18 cellular contexts compared by ENCODE assay signal in the genomic region with DNA sequence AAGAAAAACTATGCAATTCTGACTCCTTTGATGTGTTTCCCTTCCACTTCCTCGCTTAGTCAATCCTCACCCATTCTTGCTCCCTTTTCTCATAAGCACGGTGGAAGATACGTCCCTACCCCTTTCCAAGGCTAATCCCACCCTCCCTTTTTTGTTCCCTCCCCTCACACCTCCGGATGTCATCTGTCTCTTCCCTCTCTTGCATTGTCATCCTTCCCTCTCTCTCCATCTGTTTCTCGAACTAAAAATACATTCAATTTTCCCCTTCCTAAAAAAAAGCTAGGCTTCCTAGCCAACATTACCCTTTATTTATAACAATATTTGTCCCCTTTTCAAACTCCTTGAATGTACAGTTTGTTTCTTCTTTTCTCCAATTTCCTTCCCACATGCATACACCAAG.
"Had no signal": no experiment of that assay in that cellular context is flagged by ENCODE, and none has a peak within 500 bp of the region (broad histone marks: within the 10 kb centered on the region; RNA-seq: fewer than 3 reads in every experiment).

No MANE protein-coding gene starts in this region.

- H3K27me3 Mint-ChIP-seq: naive B cell; stimulated activated naive B cell treated with anti-CD40 and anti-IgM and Interleukin-4, amounts not matched to agents 10 μg/mL and 1 μg/mL and 100 μg/mL, for 72 hours had no signal

- H3K36me3 ChIP-seq: adrenal gland, colonic mucosa, esophagus muscularis mucosa, left ventricle myocardium inferior, tibial nerve, uterus had no signal

- H3K27ac Mint-ChIP-seq: activated B cell treated with CpG ODN at 0.5 μM for 24 hours; activated CD4-positive, alpha-beta T cell treated with anti-CD3 and anti-CD28 coated beads, Interleukin-2, amount 10 ng/mL, durations not matched to agents 24 days and 14 days; activated T-cell treated with anti-CD3 and anti-CD28 coated beads, Interleukin-2, amount 50 U/mL, for 72 hours; stimulated activated naive B cell treated with anti-CD40 and anti-IgM and Interleukin-4, amounts not matched to agents 10 μg/mL and 1 μg/mL and 100 μg/mL, for 72 hours; T-helper 2 cell treated with Interferon-gamma antibody and Interleukin-4, amounts not matched to agents 5 μg/mL and 100 μg/mL, for 36 hours had no signal

- H3K4me3 Mint-ChIP-seq: activated B cell treated with CpG ODN at 0.5 μM for 24 hours; activated CD4-positive, alpha-beta T cell treated with anti-CD3 and anti-CD28 coated beads, Interleukin-2, amount 10 ng/mL, durations not matched to agents 24 days and 14 days; activated T-cell treated with anti-CD3 and anti-CD28 coated beads, Interleukin-2, amount 50 U/mL, for 72 hours; naive B cell; stimulated activated naive B cell treated with anti-CD40 and anti-IgM and Interleukin-4, amounts not matched to agents 10 μg/mL and 1 μg/mL and 100 μg/mL, for 72 hours; T-helper 2 cell treated with Interferon-gamma antibody and Interleukin-4, amounts not matched to agents 5 μg/mL and 100 μg/mL, for 36 hours had no signal

- H3K4me3 ChIP-seq: adrenal gland, colonic mucosa, esophagus muscularis mucosa, left ventricle myocardium inferior, tibial nerve, uterus had no signal

- H3K4me1 ChIP-seq: adrenal gland, colonic mucosa, esophagus muscularis mucosa, left ventricle myocardium inferior, uterus had no signal

- H3K9me3 Mint-ChIP-seq: activated B cell treated with CpG ODN at 0.5 μM for 24 hours had no signal

- DNase-seq: activated B cell treated with CpG ODN at 0.5 μM for 24 hours; activated CD4-positive, alpha-beta T cell treated with anti-CD3 and anti-CD28 coated beads, Interleukin-2, amount 10 ng/mL, durations not matched to agents 24 days and 14 days; activated CD8-positive, alpha-beta memory T cell treated with anti-CD3 and anti-CD28 coated beads, Interleukin-2, amount 50 U/mL, for 48 hours; activated T-cell treated with anti-CD3 and anti-CD28 coated beads, Interleukin-2, amount 50 U/mL, for 72 hours; adrenal gland; colonic mucosa; effector CD4-positive, alpha-beta T cell; hippocampal formation; kidney; left ventricle myocardium inferior; naive B cell; stimulated activated CD4-positive, alpha-beta T cell treated with anti-CD3 and anti-CD28 coated beads, Interleukin-15, amount 100 ng/mL, for 24 hours; stimulated activated CD4-positive, alpha-beta T cell treated with anti-CD3 and anti-CD28 coated beads, Interleukin-4, amount 100 ng/mL, for 1 hour; stimulated activated naive B cell treated with anti-CD40 and anti-IgM and Interleukin-4, amounts not matched to agents 10 μg/mL and 1 μg/mL and 100 μg/mL, for 72 hours; uterus had no signal

- H3K27ac ChIP-seq: adrenal gland, colonic mucosa, esophagus muscularis mucosa, left ventricle myocardium inferior, tibial nerve, uterus had no signal

- H3K27me3 ChIP-seq: adrenal gland, colonic mucosa, esophagus muscularis mucosa, tibial nerve, uterus had no signal

- H3K9me3 ChIP-seq: adrenal gland, colonic mucosa, esophagus muscularis mucosa, left ventricle myocardium inferior, tibial nerve, uterus had no signal

- ATAC-seq: activated T-cell treated with anti-CD3 and anti-CD28 coated beads, Interleukin-2, amount 50 U/mL, for 72 hours; stimulated activated naive B cell treated with anti-CD40 and anti-IgM and Interleukin-4, amounts not matched to agents 10 μg/mL and 1 μg/mL and 100 μg/mL, for 72 hours had no signal

- H3K36me3 Mint-ChIP-seq: naive B cell; stimulated activated naive B cell treated with anti-CD40 and anti-IgM and Interleukin-4, amounts not matched to agents 10 μg/mL and 1 μg/mL and 100 μg/mL, for 72 hours had no signal
